Comparison of ENCODE assay signal across 8 cellular contexts in the genomic region with DNA sequence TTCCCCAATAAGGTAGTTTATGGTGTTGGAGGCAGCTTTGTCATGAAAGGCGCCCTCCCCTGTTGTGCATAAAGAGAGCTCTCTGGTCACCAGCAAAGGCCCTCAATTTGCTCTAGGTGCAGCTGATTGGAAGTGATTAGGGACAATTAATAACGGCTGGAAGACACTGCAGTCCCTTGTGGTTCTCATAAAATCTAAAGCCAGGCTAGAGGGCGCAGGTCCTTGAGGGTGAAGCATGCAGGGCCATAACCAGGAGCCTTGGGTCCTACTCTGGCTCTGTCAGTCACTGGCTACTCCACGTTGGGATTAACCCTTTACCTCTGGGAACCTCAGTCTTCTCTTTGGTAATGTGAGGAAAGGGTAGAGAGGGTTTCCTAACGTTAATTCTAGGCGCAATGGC. TPM values are rescaled to one million over a fixed set of nuclear protein-coding genes. Genes with fewer than 3 reads are reported as not detected.
A peak's percentile ranks its signal among the peaks of the same experiment; 100 is the strongest.
DNase-seq lines count a peak whose midpoint lies in the region; ATAC-seq and TF ChIP-seq lines count a peak whose summit lies in the region.

No MANE protein-coding gene starts in this region.

- no peaks in the 10 kb centered on the region for H3K36me3 Mint-ChIP-seq in activated CD4-positive, alpha-beta T cell treated with anti-CD3 and anti-CD28 coated beads for 36 hours (ENCODE audit: low read depth)

- H3K27me3 ChIP-seq in esophagus squamous epithelium (no peaks in the 10 kb centered on the region), ovary (no peaks in the 10 kb centered on the region)

- peak; percentile 6 for DNase-seq in activated CD4-positive, alpha-beta T cell treated with anti-CD3 and anti-CD28 coated beads for 36 hours
- no peak for DNase-seq in activated CD4-positive, alpha-beta T cell treated with anti-CD3 and anti-CD28 coated beads, Interleukin-2, amount 50 U/mL, for 4 hours
- DNase-seq in esophagus squamous epithelium (lab: John Stamatoyannopoulos, UW) (no peak), ovary (no peak)
- DNase-seq in activated CD4-positive, CD25-positive, alpha-beta regulatory T cell treated with anti-CD3 and anti-CD28 coated beads, Interleukin-2, amount 50 U/mL, for 72 hours, result no peak

- no peaks in the 10 kb centered on the region for H3K9me3 Mint-ChIP-seq in activated CD4-positive, alpha-beta T cell treated with anti-CD3 and anti-CD28 coated beads for 36 hours (ENCODE audit: low read depth)

- no peaks in the 10 kb centered on the region for H3K9me3 ChIP-seq in esophagus squamous epithelium
- H3K9me3 ChIP-seq in ovary, result no peaks in the 10 kb centered on the region

- H3K27ac ChIP-seq in esophagus squamous epithelium (peak overlapping the region; percentile 97 to 100 (median 99)), ovary (peak overlapping the region in 1 of 2 donors; percentile 95)

- peaks cover 18 to 59% (median 25%) of the 10 kb centered on the region in 3 donors for H3K4me1 ChIP-seq in esophagus squamous epithelium
- peaks cover 11% of the 10 kb centered on the region for H3K4me1 ChIP-seq in ovary (ENCODE audit: insufficient read depth)

- peak overlapping the region; percentile 93 for H3K4me3 Mint-ChIP-seq in activated CD4-positive, alpha-beta T cell treated with anti-CD3 and anti-CD28 coated beads for 36 hours

- intact Hi-C loops in activated CD4-positive, alpha-beta T cell treated with anti-CD3 and anti-CD28 coated beads for 36 hours (cut with DNase I, micrococcal nuclease), result no loop called here
- intact Hi-C loops in esophagus squamous epithelium (cut with DNase I) (no loop called here), ovary (cut with DNase I) (no loop called here)

- POLR2A ChIA-PET in activated CD4-positive, alpha-beta T cell treated with anti-CD3 and anti-CD28 coated beads for 36 hours (lab: Charles Lee), result no interaction called here

- H3K4me1 Mint-ChIP-seq in activated CD4-positive, alpha-beta T cell treated with anti-CD3 and anti-CD28 coated beads for 36 hours, result peaks cover 13% of the 10 kb centered on the region

- TF ChIP-seq POLR2A in esophagus squamous epithelium (IDR thresholded peaks at IDR 0.05) (no peak), ovary (IDR thresholded peaks at IDR 0.05) (no peak)

- peaks cover 6% of the 10 kb centered on the region for H3K27me3 Mint-ChIP-seq in activated CD4-positive, alpha-beta T cell treated with anti-CD3 and anti-CD28 coated beads for 36 hours

- TF ChIP-seq CTCF in esophagus squamous epithelium (IDR thresholded peaks at IDR 0.05) (no peak), ovary (IDR thresholded peaks at IDR 0.05) (no peak)

- WGBS in esophagus squamous epithelium, 2 donors, result 33 to 79% methylated on average over 2 to 5 of the region's 6 CpGs
- WGBS in ovary, 3 donors, result 32 to 42% (median 37%) methylated on average over 6 of the region's 6 CpGs

- peak overlapping the region; percentile 63 for H3K27ac Mint-ChIP-seq in activated CD4-positive, alpha-beta T cell treated with anti-CD3 and anti-CD28 coated beads for 36 hours

- CTCF ChIA-PET in activated CD4-positive, alpha-beta T cell treated with anti-CD3 and anti-CD28 coated beads for 36 hours (lab: Charles Lee), result interaction anchor here (0.5 to 1.2 kb wide), 2 partner anchors 12 to 519 kb away, joined by 3 to 4 read pairs; no protein-coding TSS in a partner anchor

- ATAC-seq in activated CD4-positive, alpha-beta T cell treated with anti-CD3 and anti-CD28 coated beads for 36 hours, result no peak
- ATAC-seq in HG03342 (IDR thresholded peaks at IDR 0.05; ENCODE audit: unreplicated experiment), result peak; percentile 17
- peak; percentile 3; the same call in 1 of the 3 replicates for ATAC-seq in SK-N-SH treated with all-trans-retinoic acid at 6 μM for 48 hours
- ATAC-seq in GM19351 (IDR thresholded peaks at IDR 0.05; ENCODE audit: unreplicated experiment), result no peak

- peak overlapping the region; percentile 84 to 98 (median 93) for H3K4me3 ChIP-seq in esophagus squamous epithelium
- H3K4me3 ChIP-seq in ovary, result peak overlapping the region; percentile 69

- no peak for TF ChIP-seq EP300 in ovary (IDR thresholded peaks at IDR 0.05)

- H3K36me3 ChIP-seq in esophagus squamous epithelium (no peaks in the 10 kb centered on the region), ovary (no peaks in the 10 kb centered on the region)

TF ChIP-seq in SK-N-SH treated with all-trans-retinoic acid at 6 μM for 48 hours, 23 proteins besides CTCF, POLR2A, EP300 and RAD21 (continues in another document):
- TF ChIP-seq ZNF8 (CRISPR knock-in tag; IDR thresholded peaks at IDR 0.05) (no peak), ZFP30 (CRISPR knock-in tag; IDR thresholded peaks at IDR 0.05) (no peak), GLIS3 (CRISPR knock-in tag; IDR thresholded peaks at IDR 0.05) (no peak), ZNF70 (CRISPR knock-in tag; IDR thresholded peaks at IDR 0.05) (no peak), TOX (CRISPR knock-in tag; IDR thresholded peaks at IDR 0.05; ENCODE audit: borderline replicate concordance) (no peak), ARNTL (CRISPR knock-in tag; IDR thresholded peaks at IDR 0.05; ENCODE audit: borderline replicate concordance, low read depth) (no peak), ZC3H10 (CRISPR knock-in tag; IDR thresholded peaks at IDR 0.05) (no peak), ESRRG (CRISPR knock-in tag; IDR thresholded peaks at IDR 0.05) (no peak), ZFP3 (CRISPR knock-in tag; IDR thresholded peaks at IDR 0.05) (no peak), TCF4 (CRISPR knock-in tag; IDR thresholded peaks at IDR 0.05; ENCODE audit: borderline replicate concordance) (no peak), ZNF565 (CRISPR knock-in tag; conservative IDR thresholded peaks at IDR 0.05; ENCODE audit: low read depth) (no peak)
- TF ChIP-seq, protein P1, sequence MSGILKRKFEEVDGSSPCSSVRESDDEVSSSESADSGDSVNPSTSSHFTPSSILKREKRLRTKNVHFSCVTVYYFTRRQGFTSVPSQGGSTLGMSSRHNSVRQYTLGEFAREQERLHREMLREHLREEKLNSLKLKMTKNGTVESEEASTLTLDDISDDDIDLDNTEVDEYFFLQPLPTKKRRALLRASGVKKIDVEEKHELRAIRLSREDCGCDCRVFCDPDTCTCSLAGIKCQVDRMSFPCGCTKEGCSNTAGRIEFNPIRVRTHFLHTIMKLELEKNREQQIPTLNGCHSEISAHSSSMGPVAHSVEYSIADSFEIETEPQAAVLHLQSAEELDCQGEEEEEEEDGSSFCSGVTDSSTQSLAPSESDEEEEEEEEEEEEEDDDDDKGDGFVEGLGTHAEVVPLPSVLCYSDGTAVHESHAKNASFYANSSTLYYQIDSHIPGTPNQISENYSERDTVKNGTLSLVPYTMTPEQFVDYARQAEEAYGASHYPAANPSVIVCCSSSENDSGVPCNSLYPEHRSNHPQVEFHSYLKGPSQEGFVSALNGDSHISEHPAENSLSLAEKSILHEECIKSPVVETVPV (CRISPR knock-in tag; IDR thresholded peaks at IDR 0.05), result no peak
- TF ChIP-seq, protein P2, sequence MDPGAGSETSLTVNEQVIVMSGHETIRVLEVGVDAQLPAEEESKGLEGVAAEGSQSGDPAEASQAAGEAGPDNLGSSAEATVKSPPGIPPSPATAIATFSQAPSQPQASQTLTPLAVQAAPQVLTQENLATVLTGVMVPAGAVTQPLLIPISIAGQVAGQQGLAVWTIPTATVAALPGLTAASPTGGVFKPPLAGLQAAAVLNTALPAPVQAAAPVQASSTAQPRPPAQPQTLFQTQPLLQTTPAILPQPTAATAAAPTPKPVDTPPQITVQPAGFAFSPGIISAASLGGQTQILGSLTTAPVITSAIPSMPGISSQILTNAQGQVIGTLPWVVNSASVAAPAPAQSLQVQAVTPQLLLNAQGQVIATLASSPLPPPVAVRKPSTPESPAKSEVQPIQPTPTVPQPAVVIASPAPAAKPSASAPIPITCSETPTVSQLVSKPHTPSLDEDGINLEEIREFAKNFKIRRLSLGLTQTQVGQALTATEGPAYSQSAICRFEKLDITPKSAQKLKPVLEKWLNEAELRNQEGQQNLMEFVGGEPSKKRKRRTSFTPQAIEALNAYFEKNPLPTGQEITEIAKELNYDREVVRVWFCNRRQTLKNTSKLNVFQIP (CRISPR knock-in tag; IDR thresholded peaks at IDR 0.05; ENCODE audit: borderline replicate concordance, low read depth), result no peak
- TF ChIP-seq, protein P3, sequence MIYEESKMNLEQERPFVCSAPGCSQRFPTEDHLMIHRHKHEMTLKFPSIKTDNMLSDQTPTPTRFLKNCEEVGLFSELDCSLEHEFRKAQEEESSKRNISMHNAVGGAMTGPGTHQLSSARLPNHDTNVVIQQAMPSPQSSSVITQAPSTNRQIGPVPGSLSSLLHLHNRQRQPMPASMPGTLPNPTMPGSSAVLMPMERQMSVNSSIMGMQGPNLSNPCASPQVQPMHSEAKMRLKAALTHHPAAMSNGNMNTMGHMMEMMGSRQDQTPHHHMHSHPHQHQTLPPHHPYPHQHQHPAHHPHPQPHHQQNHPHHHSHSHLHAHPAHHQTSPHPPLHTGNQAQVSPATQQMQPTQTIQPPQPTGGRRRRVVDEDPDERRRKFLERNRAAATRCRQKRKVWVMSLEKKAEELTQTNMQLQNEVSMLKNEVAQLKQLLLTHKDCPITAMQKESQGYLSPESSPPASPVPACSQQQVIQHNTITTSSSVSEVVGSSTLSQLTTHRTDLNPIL (CRISPR knock-in tag; IDR thresholded peaks at IDR 0.05; ENCODE audit: low read depth), result no peak
- TF ChIP-seq, protein P4, sequence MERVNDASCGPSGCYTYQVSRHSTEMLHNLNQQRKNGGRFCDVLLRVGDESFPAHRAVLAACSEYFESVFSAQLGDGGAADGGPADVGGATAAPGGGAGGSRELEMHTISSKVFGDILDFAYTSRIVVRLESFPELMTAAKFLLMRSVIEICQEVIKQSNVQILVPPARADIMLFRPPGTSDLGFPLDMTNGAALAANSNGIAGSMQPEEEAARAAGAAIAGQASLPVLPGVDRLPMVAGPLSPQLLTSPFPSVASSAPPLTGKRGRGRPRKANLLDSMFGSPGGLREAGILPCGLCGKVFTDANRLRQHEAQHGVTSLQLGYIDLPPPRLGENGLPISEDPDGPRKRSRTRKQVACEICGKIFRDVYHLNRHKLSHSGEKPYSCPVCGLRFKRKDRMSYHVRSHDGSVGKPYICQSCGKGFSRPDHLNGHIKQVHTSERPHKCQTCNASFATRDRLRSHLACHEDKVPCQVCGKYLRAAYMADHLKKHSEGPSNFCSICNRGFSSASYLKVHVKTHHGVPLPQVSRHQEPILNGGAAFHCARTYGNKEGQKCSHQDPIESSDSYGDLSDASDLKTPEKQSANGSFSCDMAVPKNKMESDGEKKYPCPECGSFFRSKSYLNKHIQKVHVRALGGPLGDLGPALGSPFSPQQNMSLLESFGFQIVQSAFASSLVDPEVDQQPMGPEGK (CRISPR knock-in tag; IDR thresholded peaks at IDR 0.05; ENCODE audit: borderline replicate concordance), result no peak

RNA-seq across cellular contexts. Expression of a gene that starts 1.9 kb away (rescaled TPM):
- 10 to 100 TPM; 11.3 to 11.7 TPM for total RNA-seq in activated CD4-positive, alpha-beta T cell treated with anti-CD3 and anti-CD28 coated beads for 36 hours
- total RNA-seq in esophagus squamous epithelium, result 10 to 100 TPM; 47.2 to 91.7 (median 64.0) TPM
- 10 to 100 TPM; 22.7 to 83.3 (median 36.4) TPM for total RNA-seq in ovary
- polyA plus RNA-seq in ovary, result 10 to 100 TPM; 19.0 to 35.3 TPM

Comparison
In these comparisons a context has a peak if more than half of its experiments do, and no peak if none do; other contexts are left out.
1. ATAC-seq: peak in HG03342 (single experiment) and SK-N-SH treated with all-trans-retinoic acid at 6 μM for 48 hours (single experiment); none in activated CD4-positive, alpha-beta T cell treated with anti-CD3 and anti-CD28 coated beads for 36 hours (single experiment) and GM19351 (single experiment).